Comparison of ENCODE assay signal across 9 cellular contexts in the genomic region with DNA sequence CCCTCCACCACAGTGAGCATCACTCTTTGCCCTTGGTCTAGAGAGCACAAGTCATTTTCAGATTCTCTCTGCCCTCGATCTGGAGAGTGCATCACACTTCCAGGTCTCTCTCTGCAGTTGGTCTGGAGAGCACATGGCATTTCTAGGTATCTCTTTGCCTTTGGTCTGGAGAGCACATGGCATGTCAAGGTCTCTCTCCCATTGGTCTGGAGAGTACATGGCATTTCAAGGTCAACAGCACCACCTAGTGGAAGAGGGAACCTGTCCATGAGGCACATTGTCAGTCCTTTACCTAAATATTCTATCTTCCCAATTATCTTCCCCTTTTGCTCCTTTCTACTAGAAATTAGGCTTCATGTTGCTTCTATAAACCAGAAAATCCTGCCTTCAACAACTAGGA.
DNase-seq lines count a peak whose midpoint lies in the region; ATAC-seq, FAIRE-seq and TF ChIP-seq lines count a peak whose summit lies in the region.
"Had no signal": no experiment of that assay in that cellular context is flagged by ENCODE, and none has a peak within 500 bp of the region (broad histone marks: within the 10 kb centered on the region; RNA-seq: fewer than 3 reads in every experiment).

No MANE protein-coding gene starts in this region.

- POLR2A ChIA-PET in OCI-LY7 (lab: Charles Lee): no interaction called here

- CTCF ChIA-PET in OCI-LY7 (lab: Charles Lee; ENCODE audit: unreplicated experiment): no interaction called here

- peak; percentile 79 for FAIRE-seq in GM18507 (lab: Jason Lieb, UNC)

- H3K79me2 ChIP-seq in OCI-LY7 (ENCODE audit: insufficient read depth, low read depth, low read length): no peaks in the 10 kb centered on the region

- BruUV-seq in OCI-LY7 (replicated peaks; lab: Mats Ljungman, UMichigan): no TSS peak

- no peaks in the 10 kb centered on the region for H3K9me2 ChIP-seq in OCI-LY7 (ENCODE audit: insufficient read depth, low read length)

- H2AFZ ChIP-seq in OCI-LY7 (ENCODE audit: low read length): no peak overlapping the region

- H3K27ac ChIP-seq in OCI-LY7 (ENCODE audit: low read depth, low read length, poor library complexity, severe bottlenecking): no peak overlapping the region
- H3K27ac ChIP-seq: SJSA1 had no signal

- no peaks in the 10 kb centered on the region for H3K4me1 ChIP-seq in OCI-LY7 (ENCODE audit: insufficient read depth, low read length, poor library complexity, severe bottlenecking)
- H3K4me1 ChIP-seq: SJSA1 had no signal

- H3K9me3 ChIP-seq in OCI-LY7 (ENCODE audit: low read length): no peaks in the 10 kb centered on the region

- ATAC-seq in HG03045 (IDR thresholded peaks at IDR 0.05; ENCODE audit: unreplicated experiment): peak; percentile 75

- no peak overlapping the region for H3K4me2 ChIP-seq in OCI-LY7 (ENCODE audit: low read length)

- intact Hi-C loops in OCI-LY7 (cut with micrococcal nuclease; ENCODE audit: unreplicated experiment): loop anchor here (10.0 kb wide), 1 partner anchor 241 kb away; no protein-coding TSS in a partner anchor

- peak; percentile 39 for DNase-seq in COLO668 (lab: John Stamatoyannopoulos, UW; ENCODE audit: unreplicated experiment)
- DNase-seq in GM18507 (ENCODE audit: extremely low spot score, insufficient read length, low read depth): no peak
- peak; percentile 65 for DNase-seq in OCI-LY7 (ENCODE audit: low spot score)
- peak; percentile 26 for DNase-seq in fibroblast of the conjunctiva (ENCODE audit: low read depth)
- no peak for DNase-seq in NCI-H1092 treated with DMSO at 0.1 percent for 48 hours (lab: John Stamatoyannopoulos, UW)
- DNase-seq in NCI-H1436 treated with DMSO at 0.1 percent for 48 hours (lab: John Stamatoyannopoulos, UW): no peak
- no peak for DNase-seq in retina

- no peak overlapping the region for H3K4me3 ChIP-seq in OCI-LY7 (ENCODE audit: low read depth, low read length, poor library complexity, severe bottlenecking)
- H3K4me3 ChIP-seq: SJSA1 had no signal

- no peaks in the 10 kb centered on the region for H3K36me3 ChIP-seq in OCI-LY7 (ENCODE audit: insufficient read depth, low read length)
- H3K36me3 ChIP-seq: SJSA1 had no signal

- peak; percentile 83 for TF ChIP-seq CTCF in OCI-LY7 (conservative IDR thresholded peaks at IDR 0.05; ENCODE audit: low read length)

- no peaks in the 10 kb centered on the region for H4K20me1 ChIP-seq in OCI-LY7 (ENCODE audit: insufficient read depth, low read length)

Comparison
In these comparisons a context has a peak if more than half of its experiments do, and no peak if none do; other contexts are left out.
1. DNase-seq: peak in COLO668 (single experiment), OCI-LY7 (single experiment) and fibroblast of the conjunctiva (single experiment); none in GM18507 (single experiment), NCI-H1092 treated with DMSO at 0.1 percent for 48 hours (single experiment), NCI-H1436 treated with DMSO at 0.1 percent for 48 hours (single experiment) and retina (single experiment).